Comparison of ENCODE assay signal across 29 cellular contexts in the genomic region with DNA sequence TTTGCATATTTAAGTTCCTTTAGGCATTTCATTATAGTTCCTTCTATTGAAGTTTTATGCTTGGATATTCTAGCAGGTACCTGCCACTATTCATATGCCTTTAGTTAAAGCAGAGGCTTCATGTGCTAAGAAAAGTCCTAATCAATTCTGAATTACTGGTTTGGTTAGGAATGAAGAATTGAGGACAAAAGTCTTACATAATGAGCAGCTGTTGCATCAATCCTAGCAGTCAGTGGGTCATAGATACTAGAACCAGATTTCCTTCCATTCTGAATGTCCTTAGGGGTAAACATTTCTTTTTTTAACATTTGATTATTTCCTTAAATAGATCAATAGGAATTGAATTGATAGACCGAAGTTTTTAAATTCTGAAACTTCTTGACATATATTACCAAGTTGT.
"Had no signal": no experiment of that assay in that cellular context is flagged by ENCODE, and none has a peak within 500 bp of the region (broad histone marks: within the 10 kb centered on the region; RNA-seq: fewer than 3 reads in every experiment).

No MANE protein-coding gene starts in this region.

- H3K9me3 Mint-ChIP-seq: activated B cell treated with CpG ODN at 0.5 μM for 24 hours; activated naive CD8-positive, alpha-beta T cell treated with anti-CD3 and anti-CD28 coated beads, Interleukin-2, amount 10 ng/mL, durations not matched to agents 7 days and 5 days; activated T-cell treated with anti-CD3 and anti-CD28 coated beads, Interleukin-2, amount 50 U/mL, for 4 hours; activated T-helper 2 cell treated with anti-CD3 and anti-CD28 coated beads, Interferon-gamma antibody, Interleukin-2, Interleukin-4, amounts not matched to agents 10 μg/mL and 5 μg/mL and 100 μg/mL, durations not matched to agents 14 hours and 24 hours and 36 hours; memory B cell; natural killer cell treated with Interleukin-12 subunit alpha and Interleukin-12 subunit beta and Interleukin-15 and Interleukin-18, amount 100 ng/mL, for 72 hours; type B pancreatic cell had no signal

- H3K27ac ChIP-seq: gastrocnemius medialis, neutrophil, ovary, prostate gland, spleen, thoracic aorta, vagina had no signal

- H3K27me3 Mint-ChIP-seq: activated B cell treated with CpG ODN at 0.5 μM for 24 hours; activated CD4-positive, alpha-beta T cell treated with anti-CD3 and anti-CD28 coated beads for 36 hours; activated naive CD8-positive, alpha-beta T cell treated with anti-CD3 and anti-CD28 coated beads, Interleukin-2, amount 10 ng/mL, durations not matched to agents 7 days and 5 days; memory B cell; natural killer cell treated with Interleukin-12 subunit alpha and Interleukin-12 subunit beta and Interleukin-15 and Interleukin-18, amount 100 ng/mL, for 72 hours; type B pancreatic cell had no signal

- H3K4me3 ChIP-seq: gastrocnemius medialis, ovary, prostate gland, spleen, thoracic aorta, vagina had no signal

- H3K4me3 Mint-ChIP-seq: activated B cell treated with CpG ODN at 0.5 μM for 24 hours; activated CD4-positive, alpha-beta T cell treated with anti-CD3 and anti-CD28 coated beads for 36 hours; activated naive CD8-positive, alpha-beta T cell treated with anti-CD3 and anti-CD28 coated beads, Interleukin-2, amount 10 ng/mL, durations not matched to agents 7 days and 5 days; activated T-cell treated with anti-CD3 and anti-CD28 coated beads, Interleukin-2, amount 50 U/mL, for 4 hours; memory B cell; natural killer cell treated with Interleukin-12 subunit alpha and Interleukin-12 subunit beta and Interleukin-15 and Interleukin-18, amount 100 ng/mL, for 72 hours; type B pancreatic cell had no signal

- H3K4me1 Mint-ChIP-seq: activated B cell treated with CpG ODN at 0.5 μM for 24 hours had no signal

- ATAC-seq: activated CD4-positive, alpha-beta T cell treated with anti-CD3 and anti-CD28 coated beads for 36 hours; activated T-cell treated with anti-CD3 and anti-CD28 coated beads, Interleukin-2, amount 50 U/mL, for 4 hours; gastrocnemius medialis; left cardiac atrium; natural killer cell treated with Interleukin-12 subunit alpha and Interleukin-12 subunit beta and Interleukin-15 and Interleukin-18, amount 100 ng/mL, for 72 hours had no signal

- H3K9me3 ChIP-seq: gastrocnemius medialis, neutrophil, ovary, prostate gland, spleen, thoracic aorta, vagina had no signal

- DNase-seq: activated B cell treated with CpG ODN at 0.5 μM for 24 hours; activated CD4-positive, alpha-beta T cell treated with anti-CD3 and anti-CD28 coated beads for 36 hours; activated CD4-positive, alpha-beta T cell treated with anti-CD3 and anti-CD28 coated beads, Interleukin-2, amount 50 U/mL, for 4 hours; activated CD8-positive, alpha-beta memory T cell treated with anti-CD3 and anti-CD28 coated beads for 24 hours; activated CD8-positive, alpha-beta memory T cell treated with anti-CD3 and anti-CD28 coated beads, Interleukin-2, amount 50 U/mL, for 4 hours; activated naive CD4-positive, alpha-beta T cell; activated naive CD8-positive, alpha-beta T cell treated with anti-CD3 and anti-CD28 coated beads, Interleukin-2, amount 10 ng/mL, durations not matched to agents 7 days and 5 days; activated T-cell treated with anti-CD3 and anti-CD28 coated beads, Interleukin-2, amount 50 U/mL, for 4 hours; amygdala; cerebellar nuclear complex; cortex of kidney; erythroblast; gastrocnemius medialis; hypothalamus; islet precursor cell; left cardiac atrium; ovary; spleen; stimulated activated CD4-positive, alpha-beta T cell treated with anti-CD3 and anti-CD28 coated beads, Interleukin-4, amount 100 ng/mL, for 1 hour; stimulated activated naive CD4-positive, alpha-beta T cell; T-helper 9 cell had no signal

- H3K27me3 ChIP-seq: gastrocnemius medialis, neutrophil, ovary, spleen, vagina had no signal

- H3K4me1 ChIP-seq: gastrocnemius medialis, prostate gland had no signal

- H3K36me3 ChIP-seq: gastrocnemius medialis, ovary, prostate gland had no signal

- H3K27ac Mint-ChIP-seq: activated B cell treated with CpG ODN at 0.5 μM for 24 hours; activated CD4-positive, alpha-beta T cell treated with anti-CD3 and anti-CD28 coated beads for 36 hours; activated naive CD8-positive, alpha-beta T cell treated with anti-CD3 and anti-CD28 coated beads, Interleukin-2, amount 10 ng/mL, durations not matched to agents 7 days and 5 days; activated T-helper 2 cell treated with anti-CD3 and anti-CD28 coated beads, Interferon-gamma antibody, Interleukin-2, Interleukin-4, amounts not matched to agents 10 μg/mL and 5 μg/mL and 100 μg/mL, durations not matched to agents 14 hours and 24 hours and 36 hours; memory B cell; type B pancreatic cell had no signal

- H3K36me3 Mint-ChIP-seq: natural killer cell treated with Interleukin-12 subunit alpha and Interleukin-12 subunit beta and Interleukin-15 and Interleukin-18, amount 100 ng/mL, for 72 hours had no signal
